Comparison of ENCODE assay signal across 12 cellular contexts in the genomic region with DNA sequence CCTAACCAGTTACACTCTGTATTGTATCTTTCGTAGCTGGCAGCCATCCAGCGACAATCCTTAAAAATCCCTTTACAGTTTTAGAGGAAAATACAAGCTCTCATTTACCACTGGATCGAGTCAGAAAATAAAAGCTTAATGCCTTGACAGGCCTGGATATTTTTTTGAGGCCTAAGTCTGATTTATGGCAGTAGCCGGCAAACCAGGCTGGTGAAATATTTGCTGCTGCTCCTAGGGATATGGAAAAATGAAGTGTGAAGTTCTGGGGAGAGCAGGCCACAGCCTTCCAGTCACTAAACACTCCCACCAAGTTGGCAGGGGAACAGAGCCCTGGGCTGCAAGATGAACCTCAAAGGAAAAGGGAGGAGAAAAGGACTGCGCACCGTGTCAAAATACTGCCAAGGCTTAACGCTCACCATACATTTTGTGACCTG.
DNase-seq lines count a peak whose midpoint lies in the region; ATAC-seq and TF ChIP-seq lines count a peak whose summit lies in the region.
"Had no signal": no experiment of that assay in that cellular context is flagged by ENCODE, and none has a peak within 500 bp of the region (broad histone marks: within the 10 kb centered on the region; RNA-seq: fewer than 3 reads in every experiment).

No MANE protein-coding gene starts in this region.

- H3K4me3 Mint-ChIP-seq in GM23338: no peak overlapping the region

- TF ChIP-seq CTCF in GM23338 (conservative IDR thresholded peaks at IDR 0.05; ENCODE audit: low read depth in 2 of 2) (no peak), SK-N-SH (IDR thresholded peaks at IDR 0.05) (no peak), GM10266 (IDR thresholded peaks at IDR 0.05; ENCODE audit: control insufficient read depth, insufficient read depth, low read depth, missing control alignments) (no peak), thyroid gland (IDR thresholded peaks at IDR 0.05) (no peak)

- peaks cover 18% of the 10 kb centered on the region for H3K4me1 Mint-ChIP-seq in GM23338

- H3K27ac ChIP-seq in GM23338 (ENCODE audit: low read depth) (no peak overlapping the region), SK-N-SH (ENCODE audit: low read depth in 2 of 2, low read length in 1 of 2) (peak overlapping the region; percentile 60 to 83; a peak in 3 of 4 replicates), thyroid gland (no peak overlapping the region)

- no peak overlapping the region for H3K4me2 ChIP-seq in GM23338
- peak overlapping the region; percentile 37 for H3K4me2 ChIP-seq in SK-N-SH
- H3K4me2 ChIP-seq in skeletal muscle satellite cell (ENCODE audit: low read length): peak overlapping the region; percentile 55

- H2AFZ ChIP-seq in GM23338: peak overlapping the region; percentile 79; the same call in 1 of the 2 replicates
- H2AFZ ChIP-seq in SK-N-SH (ENCODE audit: low read depth): peak overlapping the region; percentile 49

- DNase-seq in GM23338 (ENCODE audit: low spot score): no peak
- no peak for DNase-seq in SK-N-SH
- peak; percentile 34 for DNase-seq in fibroblast of peridontal ligament (ENCODE audit: extremely low read depth)
- no peak for DNase-seq in GM10266 (ENCODE audit: extremely low spot score)
- DNase-seq in thyroid gland: no peak
- DNase-seq: activated CD4-positive, alpha-beta T cell treated with anti-CD3 and anti-CD28 coated beads, Interleukin-2, amount 50 U/mL, for 4 hours; DMS79; heart left ventricle; naive thymus-derived CD4-positive, alpha-beta T cell; NCI-H1694 had no signal

- H3K9me3 Mint-ChIP-seq in GM23338: no peaks in the 10 kb centered on the region

- no peak overlapping the region for H3K27ac Mint-ChIP-seq in GM23338

- CTCF ChIA-PET in SK-N-SH (lab: Yijun Ruan, JAX): no interaction called here

- peaks cover 2% of the 10 kb centered on the region for H3K27me3 Mint-ChIP-seq in GM23338 (ENCODE audit: insufficient read depth, low read depth, poor library complexity)
- H3K27me3 Mint-ChIP-seq: naive thymus-derived CD4-positive, alpha-beta T cell had no signal

- no peaks in the 10 kb centered on the region for H4K20me1 ChIP-seq in GM23338 (replicated peaks; ENCODE audit: insufficient read depth)
- no peaks in the 10 kb centered on the region for H4K20me1 ChIP-seq in SK-N-SH (ENCODE audit: insufficient read depth)

- POLR2A ChIA-PET in SK-N-SH (lab: Yijun Ruan, JAX): no interaction called here

- no peak for TF ChIP-seq RAD21 in SK-N-SH (IDR thresholded peaks at IDR 0.05; ENCODE audit: low read length)

- no peak for ATAC-seq in GM23338
- ATAC-seq in HG03108 (IDR thresholded peaks at IDR 0.05; ENCODE audit: unreplicated experiment): no peak
- ATAC-seq: heart left ventricle; naive thymus-derived CD4-positive, alpha-beta T cell had no signal

- H3K36me3 ChIP-seq in GM23338 (ENCODE audit: insufficient read depth): no peaks in the 10 kb centered on the region
- H3K36me3 ChIP-seq in SK-N-SH (replicated peaks in 1 of 2; ENCODE audit: control insufficient read depth in 1 of 2, insufficient read depth in 2 of 2, low read length in 1 of 2): no peaks in the 10 kb centered on the region
- H3K36me3 ChIP-seq in skeletal muscle satellite cell (ENCODE audit: insufficient read depth, low read length): no peaks in the 10 kb centered on the region
- H3K36me3 ChIP-seq in thyroid gland: no peaks in the 10 kb centered on the region
- H3K36me3 ChIP-seq: heart left ventricle had no signal

- H3K4me1 ChIP-seq in GM23338 (ENCODE audit: insufficient read depth): peaks cover 18% of the 10 kb centered on the region
- H3K4me1 ChIP-seq in SK-N-SH (ENCODE audit: control insufficient read depth in 1 of 2, insufficient read depth in 2 of 2, low read depth in 1 of 2, low read length in 1 of 2): peaks cover 0 to 41% of the 10 kb centered on the region in 2 experiments; a peak in 2 of 4 replicates
- H3K4me1 ChIP-seq in skeletal muscle satellite cell (ENCODE audit: control insufficient read depth, insufficient read depth, low read length): peaks cover 35% of the 10 kb centered on the region
- no peaks in the 10 kb centered on the region for H3K4me1 ChIP-seq in thyroid gland

- H3K79me2 ChIP-seq in GM23338 (replicated peaks; ENCODE audit: insufficient read depth): no peaks in the 10 kb centered on the region
- no peaks in the 10 kb centered on the region for H3K79me2 ChIP-seq in SK-N-SH (ENCODE audit: insufficient read depth)

- no peaks in the 10 kb centered on the region for H3K27me3 ChIP-seq in GM23338 (ENCODE audit: insufficient read depth)
- no peaks in the 10 kb centered on the region for H3K27me3 ChIP-seq in SK-N-SH (ENCODE audit: insufficient read depth)
- H3K27me3 ChIP-seq in skeletal muscle satellite cell (ENCODE audit: control insufficient read depth, insufficient read depth, low read length): no peaks in the 10 kb centered on the region
- no peaks in the 10 kb centered on the region for H3K27me3 ChIP-seq in thyroid gland
- H3K27me3 ChIP-seq: heart left ventricle had no signal

- H3K9ac ChIP-seq in SK-N-SH: peak overlapping the region; percentile 47; the same call in 1 of the 2 replicates
- peak overlapping the region; percentile 73 for H3K9ac ChIP-seq in skeletal muscle satellite cell (ENCODE audit: low read depth, low read length)

- 44% methylated on average over 7 of the region's 7 CpGs for WGBS in SK-N-SH (ENCODE audit: low lambda C conversion rate)
- 76 to 77% methylated on average over 7 of the region's 7 CpGs for WGBS in thyroid gland, 2 donors

- intact Hi-C loops in thyroid gland (cut with DNase I): no loop called here

- H3F3A ChIP-seq in GM23338 (replicated peaks; ENCODE audit: low read depth): no peaks in the 10 kb centered on the region
- peaks cover 16% of the 10 kb centered on the region for H3F3A ChIP-seq in SK-N-SH (replicated peaks; ENCODE audit: insufficient read depth)

- H3K9me2 ChIP-seq in GM23338 (ENCODE audit: insufficient read depth) (no peaks in the 10 kb centered on the region), SK-N-SH (no peaks in the 10 kb centered on the region)

- TF ChIP-seq POLR2A in thyroid gland (IDR thresholded peaks at IDR 0.05): no peak

- no peaks in the 10 kb centered on the region for H3K36me3 Mint-ChIP-seq in GM23338 (ENCODE audit: low read depth)

- H3K4me3 ChIP-seq in GM23338 (no peak overlapping the region), SK-N-SH (ENCODE audit: low read depth in 2 of 2, low read length in 1 of 2) (no peak overlapping the region), skeletal muscle satellite cell (ENCODE audit: low read length) (no peak overlapping the region), thyroid gland (replicated peaks in 1 of 3) (no peak overlapping the region)
- H3K4me3 ChIP-seq: heart left ventricle had no signal

- no peak for TF ChIP-seq EP300 in SK-N-SH (IDR thresholded peaks at IDR 0.05; ENCODE audit: borderline replicate concordance in 1 of 2, low read depth in 1 of 2, low read length in 1 of 2)

- H3K9me3 ChIP-seq in SK-N-SH (no peaks in the 10 kb centered on the region), skeletal muscle satellite cell (replicated peaks; ENCODE audit: low read length) (no peaks in the 10 kb centered on the region), thyroid gland (no peaks in the 10 kb centered on the region)
- H3K9me3 ChIP-seq: heart left ventricle had no signal

TF ChIP-seq in GM23338, 12 proteins besides CTCF, POLR2A, EP300 and RAD21 (continues in another document):
- no peak for TF ChIP-seq EZH2 (IDR thresholded peaks at IDR 0.05; ENCODE audit: low read depth, unreplicated experiment)
- no peak for TF ChIP-seq ZNF114 (CRISPR knock-in tag; IDR thresholded peaks at IDR 0.05)
- TF ChIP-seq ZNF331 (CRISPR knock-in tag; IDR thresholded peaks at IDR 0.05; ENCODE audit: low read depth): no peak

TF ChIP-seq in SK-N-SH, 30 proteins besides CTCF, POLR2A, EP300 and RAD21:
- peak; percentile 55 for TF ChIP-seq PBX3 (IDR thresholded peaks at IDR 0.05)
- TF ChIP-seq RCOR1 (IDR thresholded peaks at IDR 0.05; ENCODE audit: low read length): no peak
- peak; percentile 16; the same call in 1 of the 2 replicates for TF ChIP-seq TCF12 (IDR thresholded peaks at IDR 0.05)
- TF ChIP-seq, protein P1, sequence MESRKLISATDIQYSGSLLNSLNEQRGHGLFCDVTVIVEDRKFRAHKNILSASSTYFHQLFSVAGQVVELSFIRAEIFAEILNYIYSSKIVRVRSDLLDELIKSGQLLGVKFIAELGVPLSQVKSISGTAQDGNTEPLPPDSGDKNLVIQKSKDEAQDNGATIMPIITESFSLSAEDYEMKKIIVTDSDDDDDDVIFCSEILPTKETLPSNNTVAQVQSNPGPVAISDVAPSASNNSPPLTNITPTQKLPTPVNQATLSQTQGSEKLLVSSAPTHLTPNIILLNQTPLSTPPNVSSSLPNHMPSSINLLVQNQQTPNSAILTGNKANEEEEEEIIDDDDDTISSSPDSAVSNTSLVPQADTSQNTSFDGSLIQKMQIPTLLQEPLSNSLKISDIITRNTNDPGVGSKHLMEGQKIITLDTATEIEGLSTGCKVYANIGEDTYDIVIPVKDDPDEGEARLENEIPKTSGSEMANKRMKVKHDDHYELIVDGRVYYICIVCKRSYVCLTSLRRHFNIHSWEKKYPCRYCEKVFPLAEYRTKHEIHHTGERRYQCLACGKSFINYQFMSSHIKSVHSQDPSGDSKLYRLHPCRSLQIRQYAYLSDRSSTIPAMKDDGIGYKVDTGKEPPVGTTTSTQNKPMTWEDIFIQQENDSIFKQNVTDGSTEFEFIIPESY (IDR thresholded peaks at IDR 0.05; ENCODE audit: borderline replicate concordance, low read depth): no peak
- no peak for TF ChIP-seq YY1 (IDR thresholded peaks at IDR 0.05; ENCODE audit: low read depth)
- no peak for TF ChIP-seq FOSL2 (IDR thresholded peaks at IDR 0.05; ENCODE audit: borderline replicate concordance, low read depth)
- no peak for TF ChIP-seq GABPA (IDR thresholded peaks at IDR 0.05; ENCODE audit: low read depth)
- TF ChIP-seq SIN3A (IDR thresholded peaks at IDR 0.05; ENCODE audit: borderline replicate concordance, low read depth, low read length): no peak
- TF ChIP-seq FOXM1 (IDR thresholded peaks at IDR 0.05; ENCODE audit: low read depth): no peak
- peak; percentile 34; the same call in 1 of the 2 replicates for TF ChIP-seq NFIC (IDR thresholded peaks at IDR 0.05; ENCODE audit: borderline replicate concordance)
- no peak for TF ChIP-seq RFX5 (IDR thresholded peaks at IDR 0.05; ENCODE audit: low read length)
- 0 out of 2 replicates have a peak, but pooled peaks have one; percentile 5 for TF ChIP-seq RXRA (IDR thresholded peaks at IDR 0.05; ENCODE audit: borderline replicate concordance, low read depth)

Comparison
In these comparisons a context has a peak if more than half of its experiments do, and no peak if none do; other contexts are left out.
1. H3K27ac ChIP-seq: peak in SK-N-SH (2 of 2); none in GM23338 (single experiment) and thyroid gland (0 of 3).